28 cellular contexts compared by ENCODE assay signal in the genomic region with DNA sequence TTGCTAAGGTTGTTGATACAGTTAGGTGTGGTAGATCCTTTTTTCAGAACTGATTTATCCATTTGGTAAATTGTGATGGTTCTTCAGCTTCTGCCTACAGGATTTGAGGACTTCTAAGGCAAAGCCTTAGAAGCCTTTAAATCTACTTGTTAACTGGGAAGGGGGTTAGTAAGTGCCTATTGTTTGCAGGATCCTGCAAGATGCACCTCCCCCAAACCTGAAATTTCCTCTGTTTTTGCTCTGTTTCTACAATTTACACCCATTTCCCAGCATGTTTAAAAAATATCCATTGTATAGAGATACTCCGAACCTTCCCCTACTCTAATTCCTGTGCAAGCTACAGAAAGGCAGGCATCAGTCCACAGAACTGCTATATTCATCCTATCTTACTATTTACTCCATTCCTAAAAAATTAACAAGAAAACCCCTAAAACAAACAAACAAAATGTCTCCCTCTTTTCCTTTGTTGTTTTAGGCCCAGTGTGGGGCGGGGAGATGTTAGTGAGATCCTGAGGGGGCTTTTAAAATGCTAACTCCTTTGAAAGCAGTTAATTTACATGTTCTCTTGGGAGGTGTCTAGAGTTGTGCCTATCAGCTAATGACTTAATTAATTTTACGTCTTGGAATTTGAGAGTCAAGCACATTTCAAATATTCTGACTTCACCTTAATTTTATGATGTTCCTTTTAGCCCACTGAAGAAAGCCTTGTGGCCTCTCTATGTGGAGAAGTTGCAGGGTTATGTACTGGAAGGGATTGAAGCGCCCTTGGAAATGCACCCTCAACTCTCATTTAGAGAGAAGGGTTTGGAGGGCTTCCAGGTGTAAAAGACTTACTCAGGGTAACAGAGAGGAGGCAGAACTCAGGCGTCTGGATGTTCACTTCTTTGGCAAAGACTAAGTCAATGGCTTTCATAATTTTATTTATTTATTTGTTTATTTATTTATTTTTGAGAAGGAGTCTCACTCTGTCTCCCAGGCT. TPM values are rescaled to one million over a fixed set of nuclear protein-coding genes. Genes with fewer than 3 reads are reported as not detected.
DNase-seq lines count a peak whose midpoint lies in the region; ATAC-seq, FAIRE-seq and TF ChIP-seq lines count a peak whose summit lies in the region.
"Had no signal": no experiment of that assay in that cellular context is flagged by ENCODE, and none has a peak within 500 bp of the region (broad histone marks: within the 10 kb centered on the region; RNA-seq: fewer than 3 reads in every experiment).

No MANE protein-coding gene starts in this region.

- in situ Hi-C loops in gastrocnemius medialis (cut with MboI; ENCODE audit: low sequenced_read_pairs in 4 of 4) = no loop called here

- no peaks in the 10 kb centered on the region for H3K9me3 ChIP-seq in HUES48 (ENCODE audit: control insufficient read depth, insufficient read depth, low read length)
- no peaks in the 10 kb centered on the region for H3K9me3 ChIP-seq in gastrocnemius medialis
- H3K9me3 ChIP-seq in small intestine (ENCODE audit: control insufficient read depth, low read depth) = no peaks in the 10 kb centered on the region
- H3K9me3 ChIP-seq: ascending aorta, neutrophil, prostate gland, transverse colon had no signal

- TF ChIP-seq CTCF in VCaP (conservative IDR thresholded peaks at IDR 0.05) (no peak), gastrocnemius medialis (IDR thresholded peaks at IDR 0.05 in 4 of 5, conservative IDR thresholded peaks at IDR 0.05 in 1 of 5) (no peak)

- H3K4me3 Mint-ChIP-seq in activated T-cell treated with anti-CD3 and anti-CD28 coated beads, Interleukin-2, amount 50 U/mL, for 72 hours = no peak overlapping the region
- H3K4me3 Mint-ChIP-seq in activated naive CD8-positive, alpha-beta T cell treated with anti-CD3 and anti-CD28 coated beads, Interleukin-2, amount 50 U/mL, for 24 hours = no peak overlapping the region
- H3K4me3 Mint-ChIP-seq: activated CD4-positive, alpha-beta memory T cell treated with anti-CD3 and anti-CD28 coated beads, Interleukin-2, amount 10 ng/mL, durations not matched to agents 7 days and 5 days; activated naive CD8-positive, alpha-beta T cell; stimulated activated naive CD8-positive, alpha-beta T cell treated with anti-CD3 and anti-CD28 coated beads, Interleukin-15, amount 100 ng/mL, for 72 hours had no signal

- peaks cover 3% of the 10 kb centered on the region for H3K4me1 Mint-ChIP-seq in activated T-cell treated with anti-CD3 and anti-CD28 coated beads, Interleukin-2, amount 50 U/mL, for 72 hours (ENCODE audit: low read depth)
- H3K4me1 Mint-ChIP-seq in activated naive CD8-positive, alpha-beta T cell treated with anti-CD3 and anti-CD28 coated beads, Interleukin-2, amount 50 U/mL, for 24 hours = peaks cover 3% of the 10 kb centered on the region

- no peak overlapping the region for H3K27ac Mint-ChIP-seq in activated T-cell treated with anti-CD3 and anti-CD28 coated beads, Interleukin-2, amount 50 U/mL, for 72 hours
- H3K27ac Mint-ChIP-seq in activated naive CD8-positive, alpha-beta T cell treated with anti-CD3 and anti-CD28 coated beads, Interleukin-2, amount 50 U/mL, for 24 hours = no peak overlapping the region
- H3K27ac Mint-ChIP-seq: activated CD4-positive, alpha-beta memory T cell treated with anti-CD3 and anti-CD28 coated beads, Interleukin-2, amount 10 ng/mL, durations not matched to agents 7 days and 5 days; activated naive CD8-positive, alpha-beta T cell; stimulated activated naive CD8-positive, alpha-beta T cell treated with anti-CD3 and anti-CD28 coated beads, Interleukin-15, amount 100 ng/mL, for 72 hours had no signal

- peaks cover 0 to 1% of the 10 kb centered on the region in 2 donors for H3K36me3 Mint-ChIP-seq in activated T-cell treated with anti-CD3 and anti-CD28 coated beads, Interleukin-2, amount 50 U/mL, for 72 hours (ENCODE audit: insufficient read depth in 2 of 2)
- no peaks in the 10 kb centered on the region for H3K36me3 Mint-ChIP-seq in activated naive CD8-positive, alpha-beta T cell treated with anti-CD3 and anti-CD28 coated beads, Interleukin-2, amount 50 U/mL, for 24 hours (ENCODE audit: low read depth)
- H3K36me3 Mint-ChIP-seq: activated naive CD8-positive, alpha-beta T cell had no signal

- 70 to 84% (median 70%) methylated on average over 5 of the region's 5 CpGs for WGBS in small intestine, 3 donors

- peak overlapping the region; percentile 41 for H3K4me3 ChIP-seq in HUES48 (ENCODE audit: low read depth, low read length)
- no peak overlapping the region for H3K4me3 ChIP-seq in gastrocnemius medialis
- H3K4me3 ChIP-seq in small intestine (ENCODE audit: low read depth in 1 of 2, low read length in 2 of 2) = no peak overlapping the region
- H3K4me3 ChIP-seq: ascending aorta, hepatocyte, PC-9, prostate gland, transverse colon had no signal

- H3K4me1 ChIP-seq in HUES48 (ENCODE audit: control insufficient read depth, insufficient read depth, low read length) = peaks cover 72% of the 10 kb centered on the region
- H3K4me1 ChIP-seq in gastrocnemius medialis = no peaks in the 10 kb centered on the region
- H3K4me1 ChIP-seq in small intestine (ENCODE audit: control insufficient read depth in 2 of 2, insufficient read depth in 1 of 2, low read depth in 1 of 2, low read length in 1 of 2) = no peaks in the 10 kb centered on the region
- H3K4me1 ChIP-seq: prostate gland had no signal

- no peaks in the 10 kb centered on the region for H3K9me3 Mint-ChIP-seq in activated T-cell treated with anti-CD3 and anti-CD28 coated beads, Interleukin-2, amount 50 U/mL, for 72 hours
- no peaks in the 10 kb centered on the region for H3K9me3 Mint-ChIP-seq in activated naive CD8-positive, alpha-beta T cell treated with anti-CD3 and anti-CD28 coated beads, Interleukin-2, amount 50 U/mL, for 24 hours
- H3K9me3 Mint-ChIP-seq: activated CD4-positive, alpha-beta memory T cell treated with anti-CD3 and anti-CD28 coated beads, Interleukin-2, amount 10 ng/mL, durations not matched to agents 7 days and 5 days; stimulated activated naive CD8-positive, alpha-beta T cell treated with anti-CD3 and anti-CD28 coated beads, Interleukin-15, amount 100 ng/mL, for 72 hours had no signal

- H3K27me3 ChIP-seq in HUES48 (ENCODE audit: control insufficient read depth, insufficient read depth, low read length) (no peaks in the 10 kb centered on the region), gastrocnemius medialis (peaks cover 0 to 6% (median 0%) of the 10 kb centered on the region in 3 donors), small intestine (ENCODE audit: control insufficient read depth in 2 of 2, insufficient read depth in 2 of 2, low read length in 2 of 2) (no peaks in the 10 kb centered on the region)
- H3K27me3 ChIP-seq: ascending aorta, hepatocyte, transverse colon had no signal

- H3K36me3 ChIP-seq in HUES48 (ENCODE audit: control insufficient read depth, insufficient read depth, low read length) (no peaks in the 10 kb centered on the region), gastrocnemius medialis (no peaks in the 10 kb centered on the region), small intestine (ENCODE audit: control insufficient read depth in 2 of 2, insufficient read depth in 2 of 2, low read length in 2 of 2) (no peaks in the 10 kb centered on the region)
- H3K36me3 ChIP-seq: ascending aorta, neutrophil, prostate gland, transverse colon had no signal

- H3K27ac ChIP-seq in HUES48 (ENCODE audit: low read depth, low read length) (peak overlapping the region; percentile 93), VCaP (peak overlapping the region; percentile 66; the same call in 1 of the 2 replicates), gastrocnemius medialis (peak overlapping the region in 3 of 4 donors; percentile 45 to 84 (median 79)), small intestine (ENCODE audit: low read depth in 1 of 2, low read length in 1 of 2) (no peak overlapping the region)
- H3K27ac ChIP-seq: hepatocyte, neutrophil, PC-9, prostate gland, transverse colon had no signal

- ATAC-seq in gastrocnemius medialis = no peak
- no peak for ATAC-seq in activated T-cell treated with anti-CD3 and anti-CD28 coated beads, Interleukin-2, amount 50 U/mL, for 72 hours (replicated peaks in 1 of 2)
- ATAC-seq in activated naive CD8-positive, alpha-beta T cell treated with anti-CD3 and anti-CD28 coated beads, Interleukin-2, amount 50 U/mL, for 24 hours = no peak
- ATAC-seq: stimulated activated naive CD8-positive, alpha-beta T cell treated with anti-CD3 and anti-CD28 coated beads, Interleukin-15, amount 100 ng/mL, for 72 hours had no signal

- no peak for TF ChIP-seq POLR2A in gastrocnemius medialis (IDR thresholded peaks at IDR 0.05)
- TF ChIP-seq POLR2A in GM12891 (IDR thresholded peaks at IDR 0.05; ENCODE audit: low read depth, low read length) = no peak

- DNase-seq in iPS DF 4.7 (ENCODE audit: extremely low read depth, low spot score) (peak; percentile 30), gastrocnemius medialis (no peak), small intestine (no peak), GM12891 (ENCODE audit: insufficient read length, low spot score) (no peak)
- no peak for DNase-seq in activated T-cell treated with anti-CD3 and anti-CD28 coated beads, Interleukin-2, amount 50 U/mL, for 72 hours
- no peak for DNase-seq in activated naive CD8-positive, alpha-beta T cell treated with anti-CD3 and anti-CD28 coated beads, Interleukin-2, amount 50 U/mL, for 24 hours
- DNase-seq: activated CD4-positive, alpha-beta memory T cell treated with anti-CD3 and anti-CD28 coated beads, Interleukin-2, amount 10 ng/mL, durations not matched to agents 7 days and 5 days; central memory CD4-positive, alpha-beta T cell; erythroblast; foreskin fibroblast; KBM-7; kidney; NCI-H1694; NCI-H774; PC-9; SIG-M5; stimulated activated naive CD8-positive, alpha-beta T cell treated with anti-CD3 and anti-CD28 coated beads, Interleukin-15, amount 100 ng/mL, for 72 hours; SW 1271; T1000; transverse colon had no signal

- peak overlapping the region; percentile 57 for H3K9ac ChIP-seq in HUES48 (ENCODE audit: low read depth, low read length)

- no peak for FAIRE-seq in small intestine (lab: Jason Lieb, UNC)
- no peak for FAIRE-seq in GM12891 (lab: Jason Lieb, UNC)
- FAIRE-seq: D721Med, kidney had no signal

- peaks cover 51% of the 10 kb centered on the region for H3K27me3 Mint-ChIP-seq in activated T-cell treated with anti-CD3 and anti-CD28 coated beads, Interleukin-2, amount 50 U/mL, for 72 hours (ENCODE audit: low read depth)
- H3K27me3 Mint-ChIP-seq in activated naive CD8-positive, alpha-beta T cell treated with anti-CD3 and anti-CD28 coated beads, Interleukin-2, amount 50 U/mL, for 24 hours = peaks cover 46% of the 10 kb centered on the region

- intact Hi-C loops in gastrocnemius medialis (cut with DNase I; ENCODE audit: low total_unique reads) = no loop called here

TF ChIP-seq in GM12891, 5 proteins besides CTCF, POLR2A, EP300 and RAD21 (continues in another document):
- no peak for TF ChIP-seq POU2F2 (IDR thresholded peaks at IDR 0.05; ENCODE audit: low read depth, low read length)
- no peak for TF ChIP-seq TAF1 (IDR thresholded peaks at IDR 0.05; ENCODE audit: low read depth, low read length)
- no peak for TF ChIP-seq PAX5 (IDR thresholded peaks at IDR 0.05; ENCODE audit: insufficient read depth, low read length, severe bottlenecking)
- TF ChIP-seq SPI1 (IDR thresholded peaks at IDR 0.05; ENCODE audit: low read depth, low read length) = no peak

RNA-seq across cellular contexts. Expression of gene SASH1, which starts 4.7 kb away (rescaled TPM):
- total RNA-seq in gastrocnemius medialis = 10 to 100 TPM; 28.2 to 42.4 (median 35.4) TPM
- 10 to 100 TPM in 1 of 3 donors, 1 to 10 TPM in 2; 1.3 to 16.1 (median 4.1) TPM for polyA plus RNA-seq in small intestine
- 0.17 TPM for polyA plus RNA-seq in GM12891 (2012; ENCODE audit: low read depth, missing spikeins)
- total RNA-seq in activated T-cell treated with anti-CD3 and anti-CD28 coated beads, Interleukin-2, amount 50 U/mL, for 72 hours = 1 to 10 TPM in 1 of 2 donors, under 1 TPM in 1; 0.91 to 3.5 TPM

Comparison
In these comparisons a context has a peak if more than half of its experiments do, and no peak if none do; other contexts are left out.
1. H3K27ac ChIP-seq: peak in HUES48 (single experiment), VCaP (single experiment) and gastrocnemius medialis (3 of 4); none in small intestine (0 of 2).
2. RNA of gene SASH1, which starts 4.7 kb away (total RNA-seq): 28.2 to 42.4 TPM in gastrocnemius medialis; 0.91 to 3.5 TPM in activated T-cell treated with anti-CD3 and anti-CD28 coated beads, Interleukin-2, amount 50 U/mL, for 72 hours; every median in the first group is over 4 times any median in the second.